Comparison of ENCODE assay signal across 2 cellular contexts in genomic region chr7:149832332-149833041, GRCh38.
TF ChIP-seq lines count a peak whose summit lies in the region.

No MANE protein-coding gene starts in this region.

TF ChIP-seq in IMR-90, 13 proteins besides CTCF, POLR2A, EP300 and RAD21:
- TF ChIP-seq RFX5 (IDR thresholded peaks at IDR 0.05; ENCODE audit: low read depth, low read length) (no peak), ELK1 (IDR thresholded peaks at IDR 0.05; ENCODE audit: borderline replicate concordance, low read depth, low read length) (no peak), FOS (IDR thresholded peaks at IDR 0.05; ENCODE audit: low read depth, low read length) (no peak), CEBPB (IDR thresholded peaks at IDR 0.05; ENCODE audit: low read depth, low read length) (no peak), USF2 (IDR thresholded peaks at IDR 0.05; ENCODE audit: low read depth, low read length) (no peak), MAZ (IDR thresholded peaks at IDR 0.05; ENCODE audit: borderline replicate concordance, low read depth, low read length) (no peak), MAFK (IDR thresholded peaks at IDR 0.05; ENCODE audit: low read depth, low read length) (no peak), NFE2L2 (IDR thresholded peaks at IDR 0.05; ENCODE audit: low read depth, low read length) (no peak), RCOR1 (IDR thresholded peaks at IDR 0.05; ENCODE audit: insufficient replicate concordance, low read length) (no peak)
TF ChIP-seq in IMR-90: peak in this region for 0.

TF ChIP-seq in H1, 55 proteins besides CTCF, POLR2A, EP300 and RAD21:
- TF ChIP-seq RXRA (IDR thresholded peaks at IDR 0.05; ENCODE audit: insufficient read depth, low read depth, low read length), result no peak
- no peak for TF ChIP-seq EGR1 (IDR thresholded peaks at IDR 0.05; ENCODE audit: borderline replicate concordance, low read depth, low read length)
TF ChIP-seq in H1: peak in this region for 0.
